ENCODE assay signal across 8 cellular contexts in genomic region chr12:2853626-2854025, GRCh38. TPM values are rescaled to one million over a fixed set of nuclear protein-coding genes. Genes with fewer than 3 reads are reported as not detected.
DNase-seq lines count a peak whose midpoint lies in the region; ATAC-seq and TF ChIP-seq lines count a peak whose summit lies in the region.

No MANE protein-coding gene starts in this region.

- POLR2A ChIA-PET in activated CD4-positive, alpha-beta T cell treated with anti-CD3 and anti-CD28 coated beads for 36 hours (lab: Charles Lee) = interaction anchor here (1.0 kb wide), 1 partner anchor 91 kb away, joined by 3 read pairs; no protein-coding TSS in a partner anchor

- H3K27ac ChIP-seq in colonic mucosa (no peak overlapping the region), left lung (no peak overlapping the region)

- no peak overlapping the region for H3K4me3 Mint-ChIP-seq in activated CD4-positive, alpha-beta T cell treated with anti-CD3 and anti-CD28 coated beads for 36 hours

- DNase-seq in DMS79 treated with DMSO at 0.1 percent for 48 hours (lab: John Stamatoyannopoulos, UW) (peak; percentile 18), DMS79 (lab: John Stamatoyannopoulos, UW) (no peak), NCI-H146 treated with DMSO at 0.1 percent for 48 hours (lab: John Stamatoyannopoulos, UW; ENCODE audit: unreplicated experiment) (peak; percentile 30), colonic mucosa (peak; percentile 76), left lung (peak; percentile 74 to 88)
- DNase-seq in activated CD4-positive, alpha-beta T cell treated with anti-CD3 and anti-CD28 coated beads for 36 hours = peak; percentile 74
- peak; percentile 30 to 54 (median 33) for DNase-seq in stimulated activated CD4-positive, alpha-beta T cell treated with anti-CD3 and anti-CD28 coated beads, TNF-alpha, amount 100 ng/mL, for 24 hours (ENCODE audit: low read depth in 3 of 3)

- H3K4me1 ChIP-seq in colonic mucosa (no peaks in the 10 kb centered on the region), left lung (no peaks in the 10 kb centered on the region)

- no peaks in the 10 kb centered on the region for H3K27me3 ChIP-seq in colonic mucosa
- H3K27me3 ChIP-seq in left lung = no peaks in the 10 kb centered on the region

- TF ChIP-seq CTCF in colonic mucosa (IDR thresholded peaks at IDR 0.05) (peak; percentile 82), left lung (IDR thresholded peaks at IDR 0.05) (peak; percentile 72 to 75)

- intact Hi-C loops in activated CD4-positive, alpha-beta T cell treated with anti-CD3 and anti-CD28 coated beads for 36 hours (cut with DNase I, micrococcal nuclease) = loop anchor here (1.0 kb wide), 2 partner anchors 91 to 188 kb away; no protein-coding TSS in a partner anchor
- intact Hi-C loops in colonic mucosa (cut with DNase I) (loop anchor here (10.0 kb wide), 1 partner anchor 181 kb away; no protein-coding TSS in a partner anchor), left lung (cut with DNase I) (no loop called here)

- no peak overlapping the region for H3K9ac ChIP-seq in colonic mucosa (ENCODE audit: low read depth in 2 of 2, low read length in 2 of 2)

- peaks cover 3% of the 10 kb centered on the region for H3K4me1 Mint-ChIP-seq in activated CD4-positive, alpha-beta T cell treated with anti-CD3 and anti-CD28 coated beads for 36 hours

- H3K9me3 Mint-ChIP-seq in activated CD4-positive, alpha-beta T cell treated with anti-CD3 and anti-CD28 coated beads for 36 hours (ENCODE audit: low read depth) = no peaks in the 10 kb centered on the region

- CTCF ChIA-PET in activated CD4-positive, alpha-beta T cell treated with anti-CD3 and anti-CD28 coated beads for 36 hours (lab: Charles Lee) = interaction anchor here (0.6 to 5.2 kb wide), 19 partner anchors 7 to 189 kb away, joined by 3 to 34 read pairs (median 4); partner anchors contain the start of genes FOXM1 and RHNO1

- H3K9me3 ChIP-seq in colonic mucosa (no peaks in the 10 kb centered on the region), left lung (no peaks in the 10 kb centered on the region)

- ATAC-seq in activated CD4-positive, alpha-beta T cell treated with anti-CD3 and anti-CD28 coated beads for 36 hours = peak; percentile 78
- peak; percentile 98 for ATAC-seq in left lung
- no peak for ATAC-seq in GM18868 (IDR thresholded peaks at IDR 0.05; ENCODE audit: unreplicated experiment)

- peaks cover 10% of the 10 kb centered on the region for H3K36me3 Mint-ChIP-seq in activated CD4-positive, alpha-beta T cell treated with anti-CD3 and anti-CD28 coated beads for 36 hours (ENCODE audit: low read depth)

- no peak overlapping the region for H3K4me3 ChIP-seq in colonic mucosa
- H3K4me3 ChIP-seq in left lung = no peak overlapping the region

- no peak overlapping the region for H3K27ac Mint-ChIP-seq in activated CD4-positive, alpha-beta T cell treated with anti-CD3 and anti-CD28 coated beads for 36 hours

- no peaks in the 10 kb centered on the region for H3K36me3 ChIP-seq in colonic mucosa
- H3K36me3 ChIP-seq in left lung = peaks cover 0 to 8% of the 10 kb centered on the region in 2 donors

- H3K27me3 Mint-ChIP-seq in activated CD4-positive, alpha-beta T cell treated with anti-CD3 and anti-CD28 coated beads for 36 hours = no peaks in the 10 kb centered on the region

RNA-seq across cellular contexts. Expression of gene TEX52, which starts 3.2 kb away (rescaled TPM):
- under 1 TPM in 1 of 2 experiments, not detected in 1; 0.16 TPM for total RNA-seq in activated CD4-positive, alpha-beta T cell treated with anti-CD3 and anti-CD28 coated beads for 36 hours
- not detected for total RNA-seq in colonic mucosa
- total RNA-seq in left lung = not detected

RNA-seq across cellular contexts. Expression of gene NRIP2, which starts 18.8 kb away (rescaled TPM):
- total RNA-seq in activated CD4-positive, alpha-beta T cell treated with anti-CD3 and anti-CD28 coated beads for 36 hours = not detected
- total RNA-seq in colonic mucosa (under 1 TPM; 0.49 to 0.77 TPM), left lung (under 1 TPM; 0.79 to 0.96 TPM)

RNA-seq across cellular contexts. Expression of gene FOXM1, which starts 23.3 kb away (rescaled TPM):
- 10 to 100 TPM; 74.5 to 92.3 TPM for total RNA-seq in activated CD4-positive, alpha-beta T cell treated with anti-CD3 and anti-CD28 coated beads for 36 hours
- total RNA-seq in colonic mucosa (10 to 100 TPM; 18.4 to 89.3 TPM), left lung (10 to 100 TPM in 1 of 2 donors, 1 to 10 TPM in 1; 4.7 to 16.5 TPM)

RNA-seq across cellular contexts. Expression of gene RHNO1, which starts 23.4 kb away (rescaled TPM):
- total RNA-seq in activated CD4-positive, alpha-beta T cell treated with anti-CD3 and anti-CD28 coated beads for 36 hours = 10 to 100 TPM; 61.1 to 91.4 TPM
- total RNA-seq in colonic mucosa (10 to 100 TPM; 18.3 to 25.5 TPM), left lung (10 to 100 TPM; 11.7 to 19.0 TPM)

RNA-seq across cellular contexts. Expression of gene TULP3, which starts 37.1 kb away (rescaled TPM):
- total RNA-seq in activated CD4-positive, alpha-beta T cell treated with anti-CD3 and anti-CD28 coated beads for 36 hours = 1 to 10 TPM; 5.9 to 7.3 TPM
- total RNA-seq in colonic mucosa (10 to 100 TPM; 10.1 to 12.6 TPM), left lung (10 to 100 TPM; 15.3 to 18.0 TPM)

Comparison
In these comparisons a context has a peak if more than half of its experiments do, and no peak if none do; other contexts are left out.
1. intact Hi-C loops: an anchor here in activated CD4-positive, alpha-beta T cell treated with anti-CD3 and anti-CD28 coated beads for 36 hours (1.0 kb wide) and colonic mucosa (10.0 kb wide); none called in left lung.